In the genomic region with DNA sequence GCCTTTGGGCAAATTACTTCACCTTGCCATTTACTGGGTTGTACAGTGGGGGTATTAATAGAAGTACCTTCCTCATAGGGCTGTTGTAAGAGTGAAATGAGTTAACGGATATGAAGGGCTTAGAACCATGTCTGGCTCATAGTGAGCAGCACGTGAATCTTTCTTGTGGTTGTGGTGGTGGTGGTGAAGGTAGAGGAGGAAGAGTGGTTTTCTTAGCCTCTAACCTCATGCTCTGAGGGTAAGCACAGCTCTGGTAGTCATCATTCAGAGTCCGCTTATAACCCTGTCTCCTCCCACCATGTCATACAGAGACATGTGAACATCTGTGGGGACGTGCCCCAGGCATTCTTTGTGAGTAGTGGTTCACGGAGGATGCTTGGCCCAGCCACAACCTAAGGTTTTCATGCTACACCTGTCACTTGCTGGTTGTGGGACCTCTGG, we compare ENCODE assay signal across 9 cellular contexts. TPM values are rescaled to one million over a fixed set of nuclear protein-coding genes. Genes with fewer than 3 reads are reported as not detected.
DNase-seq lines count a peak whose midpoint lies in the region; ATAC-seq and TF ChIP-seq lines count a peak whose summit lies in the region.
"Had no signal": no experiment of that assay in that cellular context is flagged by ENCODE, and none has a peak within 500 bp of the region (broad histone marks: within the 10 kb centered on the region; RNA-seq: fewer than 3 reads in every experiment).

No MANE protein-coding gene starts in this region.

- TF ChIP-seq POLR2A in testis (IDR thresholded peaks at IDR 0.05), result no peak

- H3K27me3 ChIP-seq in neuronal stem cell (ENCODE audit: control insufficient read depth in 3 of 3, insufficient read depth in 3 of 3, low read depth in 1 of 3, low read length in 3 of 3), result no peaks in the 10 kb centered on the region
- H3K27me3 ChIP-seq in testis, result no peaks in the 10 kb centered on the region

- H3K23ac ChIP-seq in neuronal stem cell (ENCODE audit: low read depth, low read length, poor library complexity), result no peak overlapping the region

- H3K27ac ChIP-seq in neuronal stem cell (replicated peaks; ENCODE audit: low read length), result no peak overlapping the region
- H3K27ac ChIP-seq in testis, result no peak overlapping the region

- H2BK15ac ChIP-seq in neuronal stem cell (ENCODE audit: low read length), result no peak overlapping the region

- H3K4me3 Mint-ChIP-seq in central memory CD8-positive, alpha-beta T cell, result no peak overlapping the region
- H3K4me3 Mint-ChIP-seq: nephron had no signal

- H3K36me3 ChIP-seq in neuronal stem cell (replicated peaks in 1 of 2; ENCODE audit: control insufficient read depth in 2 of 2, insufficient read depth in 2 of 2, low read length in 2 of 2) (peaks cover 2 to 22% of the 10 kb centered on the region in 2 donors), testis (ENCODE audit: low read depth, missing control alignments) (no peaks in the 10 kb centered on the region)

- H2AK5ac ChIP-seq in neuronal stem cell (ENCODE audit: low read depth, low read length), result no peak overlapping the region

- no peak overlapping the region for H3K27ac Mint-ChIP-seq in central memory CD8-positive, alpha-beta T cell (ENCODE audit: low read depth)

- POLR2A ChIA-PET in GM10248 (lab: Yijun Ruan, JAX), result no interaction called here

- no peak overlapping the region for H3K4me3 ChIP-seq in neuronal stem cell (ENCODE audit: low read length in 2 of 2)
- H3K4me3 ChIP-seq in testis, result no peak overlapping the region

- no CpG with 5 or more reads among the region's 5 CpGs for WGBS in neuronal stem cell (ENCODE audit: extremely low coverage in 2 of 2, insufficient read length in 2 of 2, insufficient replicate concordance in 1 of 2), 2 donors
- WGBS in testis, 2 donors, result 80 to 81% methylated on average over 5 of the region's 5 CpGs

- H3K4me1 Mint-ChIP-seq in central memory CD8-positive, alpha-beta T cell, result peaks cover 17% of the 10 kb centered on the region

- H3K4me1 ChIP-seq in neuronal stem cell (ENCODE audit: control insufficient read depth in 2 of 2, insufficient read depth in 1 of 2, low read depth in 1 of 2, low read length in 2 of 2), result peaks cover 23 to 44% of the 10 kb centered on the region in 2 donors
- H3K4me1 ChIP-seq in testis, result no peaks in the 10 kb centered on the region

- DNase-seq in GM10248 (ENCODE audit: extremely low spot score), result peak; percentile 32
- DNase-seq in NCI-H69 (lab: John Stamatoyannopoulos, UW), result peak; percentile 83
- DNase-seq in central memory CD8-positive, alpha-beta T cell (ENCODE audit: low spot score in 2 of 2), result peak in 1 of 2 donors; percentile 13
- no peak for DNase-seq in neuronal stem cell (ENCODE audit: low spot score)
- no peak for DNase-seq in testis
- DNase-seq in germinal center (ENCODE audit: low spot score), result no peak
- no peak for DNase-seq in NCI-H446 (lab: John Stamatoyannopoulos, UW)

- no peak overlapping the region for H2BK120ac ChIP-seq in neuronal stem cell (ENCODE audit: low read depth, low read length)

- CTCF ChIA-PET in GM10248 (lab: Yijun Ruan, JAX), result no interaction called here

- H3K9ac ChIP-seq in neuronal stem cell (ENCODE audit: low read depth, low read length, poor library complexity), result no peak overlapping the region

- no peak overlapping the region for H2AFZ ChIP-seq in neuronal stem cell (ENCODE audit: low read length)

- H3K4ac ChIP-seq in neuronal stem cell (ENCODE audit: low read length), result no peak overlapping the region

- H3K27me3 Mint-ChIP-seq in central memory CD8-positive, alpha-beta T cell, result peaks cover 71% of the 10 kb centered on the region

- intact Hi-C loops in testis (cut with DNase I; ENCODE audit: low total_unique reads), result no loop called here

- H3K4me2 ChIP-seq in neuronal stem cell (ENCODE audit: insufficient read depth, low read length, poor library complexity, severe bottlenecking), result no peak overlapping the region

- H4K8ac ChIP-seq in neuronal stem cell (ENCODE audit: low read depth, low read length), result no peak overlapping the region

- H3K36me3 Mint-ChIP-seq in central memory CD8-positive, alpha-beta T cell (ENCODE audit: insufficient read depth), result no peaks in the 10 kb centered on the region

- no peak overlapping the region for H3K18ac ChIP-seq in neuronal stem cell (ENCODE audit: low read length)

- H3K14ac ChIP-seq in neuronal stem cell (ENCODE audit: low read length), result no peak overlapping the region

- peak; percentile 88 for ATAC-seq in GM21619 (IDR thresholded peaks at IDR 0.05; ENCODE audit: unreplicated experiment)
- ATAC-seq in central memory CD8-positive, alpha-beta T cell (replicated peaks; ENCODE audit: extremely low read depth, poor library complexity, severe bottlenecking), result peak; percentile 93

- TF ChIP-seq CTCF in GM10248 (IDR thresholded peaks at IDR 0.05; ENCODE audit: control extremely low read depth, extremely low read depth, low read depth, missing control alignments) (no peak), testis (IDR thresholded peaks at IDR 0.05) (no peak)

- H3K9me3 Mint-ChIP-seq in central memory CD8-positive, alpha-beta T cell, result no peaks in the 10 kb centered on the region
- H3K9me3 Mint-ChIP-seq: nephron had no signal

- H2BK5ac ChIP-seq in neuronal stem cell (ENCODE audit: low read length), result no peak overlapping the region

- no peak overlapping the region for H4K91ac ChIP-seq in neuronal stem cell (ENCODE audit: low read depth, low read length, poor library complexity)

- no peaks in the 10 kb centered on the region for H3K9me3 ChIP-seq in neuronal stem cell (replicated peaks in 1 of 2; ENCODE audit: control insufficient read depth in 2 of 2, insufficient read depth in 1 of 2, low read depth in 1 of 2, low read length in 2 of 2)
- H3K9me3 ChIP-seq in testis, result no peaks in the 10 kb centered on the region

- H3K79me1 ChIP-seq in neuronal stem cell (ENCODE audit: low read depth, low read length), result peaks cover 13% of the 10 kb centered on the region

- no peak overlapping the region for H2BK12ac ChIP-seq in neuronal stem cell (ENCODE audit: low read length)

RNA-seq across cellular contexts. Expression of a gene that starts 43.6 kb away (rescaled TPM):
- polyA plus RNA-seq in neuronal stem cell (2013, experiment 1 of 2), result 57.7 TPM
- 58.5 TPM for polyA plus RNA-seq in neuronal stem cell (2013, experiment 2 of 2)
- 10 to 100 TPM; 63.5 to 78.1 TPM for total RNA-seq in testis
- 24.6 TPM for polyA plus RNA-seq in testis (ENCODE audit: insufficient read depth, low read depth, low replicate concordance)

Comparison
In these comparisons a context has a peak if more than half of its experiments do, and no peak if none do; other contexts are left out.
1. DNase-seq: peak in GM10248 (single experiment) and NCI-H69 (single experiment); none in neuronal stem cell (single experiment), testis (single experiment), germinal center (single experiment) and NCI-H446 (0 of 2).